In genomic region chr17:1942666-1943431, GRCh38 we compare ENCODE assay signal across 29 cellular contexts.
"Had no signal": no experiment of that assay in that cellular context is flagged by ENCODE, and none has a peak within 500 bp of the region (broad histone marks: within the 10 kb centered on the region; RNA-seq: fewer than 3 reads in every experiment).

No MANE protein-coding gene starts in this region.

- H3K4me3 Mint-ChIP-seq: naive thymus-derived CD8-positive, alpha-beta T cell; nephron; neural crest cell; stimulated activated memory B cell treated with anti-CD40 and anti-IgM and Interleukin-4, amounts not matched to agents 10 μg/mL and 1 μg/mL and 100 μg/mL, for 72 hours; stimulated activated naive CD8-positive, alpha-beta T cell treated with anti-CD3 and anti-CD28 coated beads, Interleukin-15, amount 100 ng/mL, for 72 hours had no signal

- H3K27ac Mint-ChIP-seq: nephron; progenitor cell of endocrine pancreas; stimulated activated memory B cell treated with anti-CD40 and anti-IgM and Interleukin-4, amounts not matched to agents 10 μg/mL and 1 μg/mL and 100 μg/mL, for 72 hours had no signal

- H3K4me3 ChIP-seq: left lung, lower lobe of right lung, ovary, right atrium auricular region, right lobe of liver, smooth muscle cell, testis, thyroid gland, transverse colon, upper lobe of left lung, vagina had no signal

- H3K27ac ChIP-seq: left lung, lower lobe of right lung, neutrophil, ovary, right atrium auricular region, right lobe of liver, testis, thyroid gland, transverse colon, upper lobe of left lung, vagina had no signal

- H3K9me3 ChIP-seq: left lung, lower lobe of right lung, neutrophil, ovary, right atrium auricular region, right lobe of liver, testis, thyroid gland, transverse colon, upper lobe of left lung, vagina had no signal

- H3K36me3 ChIP-seq: left lung, lower lobe of right lung, neutrophil, ovary, right atrium auricular region, right lobe of liver, thyroid gland, transverse colon, upper lobe of left lung, vagina had no signal

- H3K4me1 Mint-ChIP-seq: naive thymus-derived CD8-positive, alpha-beta T cell; stimulated activated memory B cell treated with anti-CD40 and anti-IgM and Interleukin-4, amounts not matched to agents 10 μg/mL and 1 μg/mL and 100 μg/mL, for 72 hours; stimulated activated naive CD8-positive, alpha-beta T cell treated with anti-CD3 and anti-CD28 coated beads, Interleukin-15, amount 100 ng/mL, for 72 hours had no signal

- H3K9me3 Mint-ChIP-seq: naive thymus-derived CD8-positive, alpha-beta T cell; nephron; neural crest cell; stimulated activated naive CD8-positive, alpha-beta T cell treated with anti-CD3 and anti-CD28 coated beads, Interleukin-15, amount 100 ng/mL, for 72 hours had no signal

- H3K4me1 ChIP-seq: left lung, right lobe of liver, testis, thyroid gland, transverse colon had no signal

- H3K4me2 ChIP-seq: smooth muscle cell had no signal

- DNase-seq: hippocampal formation; kidney; left colon; left lung; lower lobe of right lung; mammary epithelial cell; mesenchymal stem cell; naive thymus-derived CD8-positive, alpha-beta T cell; occipital lobe; ovary; right lobe of liver; stimulated activated CD4-positive, alpha-beta T cell treated with anti-CD3 and anti-CD28 coated beads, Interleukin-1b, Interleukin-23, amount 100 ng/mL, for 48 hours; stimulated activated CD4-positive, alpha-beta T cell treated with anti-CD3 and anti-CD28 coated beads, Interleukin-2, amount 100 ng/mL, for 48 hours; stimulated activated CD4-positive, alpha-beta T cell treated with anti-CD3 and anti-CD28 coated beads, Interleukin-4, amount 100 ng/mL, for 4 hours; stimulated activated CD8-positive, alpha-beta memory T cell treated with anti-CD3 and anti-CD28 coated beads, Interleukin-4, amount 100 ng/mL, for 48 hours; stimulated activated naive CD4-positive, alpha-beta T cell treated with Interleukin-2 at 50 U/mL for 16 hours; stimulated activated naive CD8-positive, alpha-beta T cell treated with anti-CD3 and anti-CD28 coated beads, Interleukin-15, amount 100 ng/mL, for 72 hours; testis; thyroid gland; transverse colon; upper lobe of left lung had no signal

- ATAC-seq: left colon; left lung; lower lobe of right lung; naive thymus-derived CD8-positive, alpha-beta T cell; right lobe of liver; stimulated activated memory B cell treated with anti-CD40 and anti-IgM and Interleukin-4, amounts not matched to agents 10 μg/mL and 1 μg/mL and 100 μg/mL, for 72 hours had no signal

- H3K27me3 ChIP-seq: left lung, neutrophil, ovary, right atrium auricular region, right lobe of liver, testis, thyroid gland, transverse colon, upper lobe of left lung, vagina had no signal

- H3K27me3 Mint-ChIP-seq: naive thymus-derived CD8-positive, alpha-beta T cell; progenitor cell of endocrine pancreas; stimulated activated naive CD8-positive, alpha-beta T cell treated with anti-CD3 and anti-CD28 coated beads, Interleukin-15, amount 100 ng/mL, for 72 hours had no signal

- H3K36me3 Mint-ChIP-seq: naive thymus-derived CD8-positive, alpha-beta T cell; stimulated activated memory B cell treated with anti-CD40 and anti-IgM and Interleukin-4, amounts not matched to agents 10 μg/mL and 1 μg/mL and 100 μg/mL, for 72 hours had no signal
